ENCODE assay signal across 1 cellular context in genomic region chr20:49595811-49596545, GRCh38.
TF ChIP-seq lines count a peak whose summit lies in the region.

No MANE protein-coding gene starts in this region.

TF ChIP-seq in HepG2, 621 proteins besides CTCF, POLR2A, EP300 and RAD21 (continued from another document and continues in another):
- peak; percentile 23; the same call in 1 of the 2 replicates for TF ChIP-seq AHDC1 (CRISPR knock-in tag; IDR thresholded peaks at IDR 0.05; ENCODE audit: borderline replicate concordance)
- TF ChIP-seq ATF3 (CRISPR knock-in tag; IDR thresholded peaks at IDR 0.05) = peak; percentile 67
- TF ChIP-seq HCFC1 (IDR thresholded peaks at IDR 0.05; ENCODE audit: low read depth, low read length) = no peak
- no peak for TF ChIP-seq ZNF280D (CRISPR knock-in tag; IDR thresholded peaks at IDR 0.05)
- no peak for TF ChIP-seq KLF15 (CRISPR knock-in tag; IDR thresholded peaks at IDR 0.05; ENCODE audit: borderline replicate concordance)
- no peak for TF ChIP-seq FUBP1 (CRISPR knock-in tag; IDR thresholded peaks at IDR 0.05; ENCODE audit: borderline replicate concordance)
- TF ChIP-seq IRX3 (CRISPR knock-in tag; IDR thresholded peaks at IDR 0.05; ENCODE audit: borderline replicate concordance, low read depth) = no peak
- TF ChIP-seq ZNF432 (CRISPR knock-in tag; IDR thresholded peaks at IDR 0.05; ENCODE audit: borderline replicate concordance) = no peak
- no peak for TF ChIP-seq ZNF569 (CRISPR knock-in tag; IDR thresholded peaks at IDR 0.05; ENCODE audit: borderline replicate concordance)
- TF ChIP-seq BCL3 (CRISPR knock-in tag; IDR thresholded peaks at IDR 0.05) = no peak
- no peak for TF ChIP-seq MXD4 (CRISPR knock-in tag; IDR thresholded peaks at IDR 0.05)
- peak; percentile 57; the same call in 1 of the 2 replicates for TF ChIP-seq MAX (IDR thresholded peaks at IDR 0.05)
- no peak for TF ChIP-seq ZNF441 (CRISPR knock-in tag; IDR thresholded peaks at IDR 0.05; ENCODE audit: borderline replicate concordance)
- TF ChIP-seq AKAP8 (CRISPR knock-in tag; IDR thresholded peaks at IDR 0.05) = no peak
- no peak for TF ChIP-seq AFF4 (CRISPR knock-in tag; IDR thresholded peaks at IDR 0.05)
- TF ChIP-seq ZNF724P (CRISPR knock-in tag; IDR thresholded peaks at IDR 0.05; ENCODE audit: borderline replicate concordance) = no peak
- TF ChIP-seq HOXA5 (CRISPR knock-in tag; IDR thresholded peaks at IDR 0.05) = no peak
- no peak for TF ChIP-seq TSC22D2 (CRISPR knock-in tag; IDR thresholded peaks at IDR 0.05; ENCODE audit: borderline replicate concordance)
- 0 out of 2 replicates have a peak, but pooled peaks have one; percentile 24 for TF ChIP-seq PHF8 (CRISPR knock-in tag; IDR thresholded peaks at IDR 0.05)
- no peak for TF ChIP-seq PHF21A (CRISPR knock-in tag; IDR thresholded peaks at IDR 0.05)
- no peak for TF ChIP-seq ATF1 (CRISPR knock-in tag; IDR thresholded peaks at IDR 0.05)
- TF ChIP-seq KLF11 (CRISPR knock-in tag; IDR thresholded peaks at IDR 0.05) = no peak
- 0 out of 2 replicates have a peak, but pooled peaks have one; percentile 14 for TF ChIP-seq NFE2 (CRISPR knock-in tag; IDR thresholded peaks at IDR 0.05)
- TF ChIP-seq ZNF782 (CRISPR knock-in tag; IDR thresholded peaks at IDR 0.05; ENCODE audit: borderline replicate concordance) = no peak
- no peak for TF ChIP-seq ZHX2 (IDR thresholded peaks at IDR 0.05; ENCODE audit: low read depth)
- TF ChIP-seq ZHX2 (CRISPR knock-in tag; IDR thresholded peaks at IDR 0.05; ENCODE audit: borderline replicate concordance) = no peak
- TF ChIP-seq ETS1 (CRISPR knock-in tag; IDR thresholded peaks at IDR 0.05) = no peak
